ENCODE assay signal across 16 cellular contexts in the genomic region with DNA sequence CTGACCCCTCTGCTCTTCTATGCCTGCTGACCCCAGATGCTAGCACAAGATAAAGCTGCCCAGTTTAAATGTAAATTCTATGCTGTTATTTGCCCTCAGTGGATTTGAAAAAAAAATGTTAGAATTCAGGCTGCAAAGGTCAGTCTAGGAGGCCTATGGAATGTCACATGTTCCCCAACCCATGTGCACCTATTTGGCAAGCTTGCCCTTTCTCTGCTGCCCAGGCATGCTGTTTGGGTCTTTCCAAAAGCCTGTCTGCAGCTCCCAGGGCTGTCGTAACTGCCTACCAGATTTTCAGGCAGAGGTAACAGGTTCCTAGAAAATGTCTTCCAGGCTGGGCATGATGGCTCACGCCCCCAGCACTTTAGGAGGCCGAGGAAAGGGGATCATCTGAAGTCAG.
DNase-seq lines count a peak whose midpoint lies in the region; ATAC-seq, FAIRE-seq and TF ChIP-seq lines count a peak whose summit lies in the region.
"Had no signal": no experiment of that assay in that cellular context is flagged by ENCODE, and none has a peak within 500 bp of the region (broad histone marks: within the 10 kb centered on the region; RNA-seq: fewer than 3 reads in every experiment).

No MANE protein-coding gene starts in this region.

- H3K9me3 ChIP-seq in T-helper 17 cell (ENCODE audit: control insufficient read depth, low read length, poor library complexity, severe bottlenecking) = no peaks in the 10 kb centered on the region
- no peaks in the 10 kb centered on the region for H3K9me3 ChIP-seq in HepG2 (ENCODE audit: low read length)
- H3K9me3 ChIP-seq in neural progenitor cell (ENCODE audit: low read depth) = no peaks in the 10 kb centered on the region

- H2AFZ ChIP-seq in HepG2 (ENCODE audit: low read length) = no peak overlapping the region
- H2AFZ ChIP-seq in neural progenitor cell (replicated peaks) = peak overlapping the region; percentile 26
- H2AFZ ChIP-seq: GM23338 had no signal

- H3K36me3 Mint-ChIP-seq in T-helper 17 cell (ENCODE audit: low read depth) (no peaks in the 10 kb centered on the region), neural progenitor cell (no peaks in the 10 kb centered on the region), progenitor cell of endocrine pancreas (ENCODE audit: insufficient read depth) (no peaks in the 10 kb centered on the region)
- H3K36me3 Mint-ChIP-seq: CD4-positive, CD25-positive, alpha-beta regulatory T cell had no signal

- DNase-seq in T-helper 17 cell (no peak), HepG2 (ENCODE audit: low spot score) (peak; percentile 77), neural progenitor cell (ENCODE audit: low spot score) (no peak), progenitor cell of endocrine pancreas (ENCODE audit: low spot score, unreplicated experiment) (no peak), COLO829 (ENCODE audit: low spot score) (no peak), HTR-8/SVneo (ENCODE audit: insufficient read length, low spot score) (no peak)
- DNase-seq: ACHN; CD4-positive, CD25-positive, alpha-beta regulatory T cell; DMS79; H9 had no signal

- in situ Hi-C loops in HepG2 (cut with HindIII; ENCODE audit: extremely low pct_ligation_motif_present, low pct_unique_long_range_greater_than_20kb) = no loop called here

- peaks cover 9% of the 10 kb centered on the region for H3K4me1 Mint-ChIP-seq in T-helper 17 cell
- peaks cover 14% of the 10 kb centered on the region for H3K4me1 Mint-ChIP-seq in neural progenitor cell
- H3K4me1 Mint-ChIP-seq in progenitor cell of endocrine pancreas (ENCODE audit: low read depth) = no peaks in the 10 kb centered on the region
- H3K4me1 Mint-ChIP-seq: GM23338 had no signal

- H3K27me3 Mint-ChIP-seq in T-helper 17 cell (peaks cover 14% of the 10 kb centered on the region), neural progenitor cell (ENCODE audit: insufficient read depth, low read depth) (peaks cover 8% of the 10 kb centered on the region), progenitor cell of endocrine pancreas (no peaks in the 10 kb centered on the region)

- H3K27ac Mint-ChIP-seq in T-helper 17 cell = peak overlapping the region; percentile 34
- peak overlapping the region; percentile 57 for H3K27ac Mint-ChIP-seq in neural progenitor cell
- peak overlapping the region; percentile 3 for H3K27ac Mint-ChIP-seq in progenitor cell of endocrine pancreas
- H3K27ac Mint-ChIP-seq: CD4-positive, CD25-positive, alpha-beta regulatory T cell; GM23338; IgD-negative memory B cell had no signal

- CTCF ChIA-PET in HepG2 (lab: Yijun Ruan, JAX; ENCODE audit: low intra/inter-chr PET ratio, low total read pairs) = no interaction called here

- H3K27me3 ChIP-seq in HepG2 (ENCODE audit: control insufficient read depth in 1 of 2, insufficient read depth in 2 of 2, low read length in 2 of 2) (no peaks in the 10 kb centered on the region), neural progenitor cell (no peaks in the 10 kb centered on the region)

- H3K4me2 ChIP-seq in HepG2 (ENCODE audit: low read depth, low read length) = 0 out of 2 replicates have a peak overlapping the region, but pooled peaks have one; percentile 22
- no peak overlapping the region for H3K4me2 ChIP-seq in neural progenitor cell
- H3K4me2 ChIP-seq: BLaER1 treated with 17β-estradiol and CSF1 and Interleukin-3, amounts not matched to agents 10 nM and 100 nM; GM23338 had no signal

- WGBS in HepG2 (ENCODE audit: low lambda C conversion rate) = 82% methylated on average over 3 of the region's 3 CpGs

- H3K4me3 Mint-ChIP-seq in T-helper 17 cell (no peak overlapping the region), neural progenitor cell (no peak overlapping the region), progenitor cell of endocrine pancreas (ENCODE audit: low read depth) (no peak overlapping the region)
- H3K4me3 Mint-ChIP-seq: CD4-positive, CD25-positive, alpha-beta regulatory T cell; GM23338; H9; IgD-negative memory B cell had no signal

- BruUV-seq in HepG2 (replicated peaks; lab: Mats Ljungman, UMichigan) = no TSS peak

- TF ChIP-seq POLR2A in HepG2 (IDR thresholded peaks at IDR 0.05; ENCODE audit: insufficient read depth in 1 of 2, low read depth in 2 of 2, low read length in 2 of 2) = no peak

- ATAC-seq in T-helper 17 cell (no peak), HepG2 (peak; percentile 83), HG02981 (IDR thresholded peaks at IDR 0.05; ENCODE audit: unreplicated experiment) (no peak)
- ATAC-seq: GM23338 had no signal

- H3K4me3 ChIP-seq in HepG2 (replicated peaks in 1 of 3; ENCODE audit: insufficient read depth in 1 of 3, low read depth in 2 of 3, low read length in 3 of 3) (no peak overlapping the region), neural progenitor cell (no peak overlapping the region)
- H3K4me3 ChIP-seq: BLaER1 treated with 17β-estradiol and CSF1 and Interleukin-3, amounts not matched to agents 10 nM and 100 nM; GM23338 had no signal

- TF ChIP-seq RAD21 in HepG2 (CRISPR knock-in tag; IDR thresholded peaks at IDR 0.05) = no peak

- H3K36me3 ChIP-seq in HepG2 (replicated peaks in 1 of 2; ENCODE audit: control insufficient read depth in 1 of 2, insufficient read depth in 2 of 2, low read length in 2 of 2) (no peaks in the 10 kb centered on the region), neural progenitor cell (no peaks in the 10 kb centered on the region)
- H3K36me3 ChIP-seq: BLaER1 treated with 17β-estradiol and CSF1 and Interleukin-3, amounts not matched to agents 10 nM and 100 nM had no signal

- TF ChIP-seq CTCF in HepG2 (CRISPR knock-in tag; IDR thresholded peaks at IDR 0.05) (no peak), neural progenitor cell (IDR thresholded peaks at IDR 0.05) (no peak), progenitor cell of endocrine pancreas (IDR thresholded peaks at IDR 0.05; ENCODE audit: unreplicated experiment) (no peak)

- H3K79me2 ChIP-seq in HepG2 (ENCODE audit: insufficient read depth, low read length) (no peaks in the 10 kb centered on the region), neural progenitor cell (ENCODE audit: low read depth) (no peaks in the 10 kb centered on the region)

- peak in 1 of 2 experiments; percentile 40; a peak in 1 of 4 replicates for TF ChIP-seq EP300 in HepG2 (IDR thresholded peaks at IDR 0.05; ENCODE audit: low read depth in 2 of 2, low read length in 2 of 2)
- no peak for TF ChIP-seq EP300 in HepG2 (CRISPR knock-in tag; IDR thresholded peaks at IDR 0.05; ENCODE audit: borderline replicate concordance)

- peak; percentile 72 for FAIRE-seq in HepG2 (lab: Jason Lieb, UNC)
- FAIRE-seq in HTR-8/SVneo (lab: Jason Lieb, UNC) = no peak
- FAIRE-seq: GM12891 had no signal

- no peaks in the 10 kb centered on the region for H3F3A ChIP-seq in neural progenitor cell (ENCODE audit: low read depth)

- H3K4me1 ChIP-seq in HepG2 (ENCODE audit: insufficient read depth, low read length) (peaks cover 45% of the 10 kb centered on the region), neural progenitor cell (no peaks in the 10 kb centered on the region)

- H3K9ac ChIP-seq in HepG2 (ENCODE audit: insufficient read depth, low read depth, low read length) (no peak overlapping the region), neural progenitor cell (no peak overlapping the region)
- H3K9ac ChIP-seq: BLaER1 treated with 17β-estradiol and CSF1 and Interleukin-3, amounts not matched to agents 10 nM and 100 nM had no signal

- H3K9me3 Mint-ChIP-seq in neural progenitor cell (peaks cover 6% of the 10 kb centered on the region), progenitor cell of endocrine pancreas (ENCODE audit: low read depth) (no peaks in the 10 kb centered on the region)
- H3K9me3 Mint-ChIP-seq: CD4-positive, CD25-positive, alpha-beta regulatory T cell; GM23338; H9; IgD-negative memory B cell had no signal

- intact Hi-C loops in HepG2 (cut with micrococcal nuclease; ENCODE audit: unreplicated experiment) = no loop called here

- peak overlapping the region; percentile 44 for H3K27ac ChIP-seq in HepG2 (ENCODE audit: extremely low read length, insufficient read depth, low read length)
- no peak overlapping the region for H3K27ac ChIP-seq in neural progenitor cell
- H3K27ac ChIP-seq: BLaER1 treated with 17β-estradiol and CSF1 and Interleukin-3, amounts not matched to agents 10 nM and 100 nM; HL-60 had no signal

- POLR2A ChIA-PET in HepG2 (lab: Yijun Ruan, JAX) = no interaction called here

- H4K20me1 ChIP-seq in HepG2 (ENCODE audit: insufficient read depth, low read length) = no peaks in the 10 kb centered on the region
- no peaks in the 10 kb centered on the region for H4K20me1 ChIP-seq in neural progenitor cell (ENCODE audit: low read depth)
- H4K20me1 ChIP-seq: BLaER1 treated with 17β-estradiol and CSF1 and Interleukin-3, amounts not matched to agents 10 nM and 100 nM had no signal

TF ChIP-seq in HepG2, 621 proteins besides CTCF, POLR2A, EP300 and RAD21 (continues in another document):
- peak; percentile 87 for TF ChIP-seq TFE3 (CRISPR knock-in tag; IDR thresholded peaks at IDR 0.05)

Comparison
In these comparisons a context has a peak if more than half of its experiments do, and no peak if none do; other contexts are left out.
1. H3K27ac Mint-ChIP-seq: peak in every context shown above with its lines; median percentile 57 in neural progenitor cell; 34 in T-helper 17 cell; 3 in progenitor cell of endocrine pancreas.